8 cellular contexts compared by ENCODE assay signal in genomic region chr11:120952503-120953229, GRCh38.
A peak's percentile ranks its signal among the peaks of the same experiment; 100 is the strongest.
DNase-seq lines count a peak whose midpoint lies in the region; ATAC-seq and TF ChIP-seq lines count a peak whose summit lies in the region.

No MANE protein-coding gene starts in this region.

- no peaks in the 10 kb centered on the region for H3K36me3 ChIP-seq in A673 (ENCODE audit: insufficient read depth, low read length, poor library complexity, severe bottlenecking)

- no peaks in the 10 kb centered on the region for H3K4me1 ChIP-seq in A673 (ENCODE audit: insufficient read depth, low read length, poor library complexity, severe bottlenecking)

- DNase-seq in A673 (ENCODE audit: low spot score) (peak; percentile 92), NCI-H1105 treated with DMSO at 0.1 percent for 48 hours (lab: John Stamatoyannopoulos, UW) (peak; percentile 88), SW 1271 (lab: John Stamatoyannopoulos, UW) (peak; percentile 41 to 57), amniotic epithelial cell (ENCODE audit: low read depth) (peak; percentile 60), left cardiac atrium (peak; percentile 73), putamen (ENCODE audit: low spot score) (peak; percentile 81)

- intact Hi-C loops in A673 (cut with micrococcal nuclease; ENCODE audit: unreplicated experiment) = loop anchor here (2.0 to 10.0 kb wide), 2 partner anchors 442 to 618 kb away; partner anchors contain the start of genes ARHGEF12 and GRIK4
- intact Hi-C loops in left cardiac atrium (cut with DNase I) = loop anchor here (1.0 to 10.0 kb wide), 4 partner anchors 162 to 441 kb away; partner anchors contain the start of gene GRIK4 (in 2 of the 2)

- POLR2A ChIA-PET in A673 (lab: Charles Lee; ENCODE audit: low non-redundant PET) = interaction anchor here (0.7 kb wide), 1 partner anchor 273 kb away, joined by 15 read pairs; no protein-coding TSS in a partner anchor

- no TSS peak for BruUV-seq in A673 (replicated peaks; lab: Mats Ljungman, UMichigan)

- H3K27ac ChIP-seq in A673 (ENCODE audit: low read depth, low read length, poor library complexity, severe bottlenecking) = no peak overlapping the region

- no peaks in the 10 kb centered on the region for H3K9me3 ChIP-seq in A673 (ENCODE audit: low read depth, low read length, poor library complexity, severe bottlenecking)

- CTCF ChIA-PET in A673 (lab: Charles Lee) = interaction anchor here (0.6 to 1.8 kb wide), 10 partner anchors 11 to 447 kb away, joined by 3 to 13 read pairs (median 4); partner anchors contain the start of gene GRIK4

- peak; percentile 71 for ATAC-seq in GM18909 (IDR thresholded peaks at IDR 0.05; ENCODE audit: poor library complexity, unreplicated experiment)
- ATAC-seq in left cardiac atrium = peak; percentile 90 to 93
- no peak for ATAC-seq in GM19452 (IDR thresholded peaks at IDR 0.05; ENCODE audit: unreplicated experiment)

- peak; percentile 93 for TF ChIP-seq CTCF in A673 (conservative IDR thresholded peaks at IDR 0.05; ENCODE audit: low read depth, low read length)

- peak overlapping the region; percentile 4 for H3K4me3 ChIP-seq in A673 (ENCODE audit: low read depth, low read length, poor library complexity, severe bottlenecking)

- peaks cover 38% of the 10 kb centered on the region for H3K27me3 ChIP-seq in A673 (replicated peaks; ENCODE audit: insufficient read depth, low read depth, low read length, poor library complexity)
